Comparison of ENCODE assay signal across 26 cellular contexts in the genomic region with DNA sequence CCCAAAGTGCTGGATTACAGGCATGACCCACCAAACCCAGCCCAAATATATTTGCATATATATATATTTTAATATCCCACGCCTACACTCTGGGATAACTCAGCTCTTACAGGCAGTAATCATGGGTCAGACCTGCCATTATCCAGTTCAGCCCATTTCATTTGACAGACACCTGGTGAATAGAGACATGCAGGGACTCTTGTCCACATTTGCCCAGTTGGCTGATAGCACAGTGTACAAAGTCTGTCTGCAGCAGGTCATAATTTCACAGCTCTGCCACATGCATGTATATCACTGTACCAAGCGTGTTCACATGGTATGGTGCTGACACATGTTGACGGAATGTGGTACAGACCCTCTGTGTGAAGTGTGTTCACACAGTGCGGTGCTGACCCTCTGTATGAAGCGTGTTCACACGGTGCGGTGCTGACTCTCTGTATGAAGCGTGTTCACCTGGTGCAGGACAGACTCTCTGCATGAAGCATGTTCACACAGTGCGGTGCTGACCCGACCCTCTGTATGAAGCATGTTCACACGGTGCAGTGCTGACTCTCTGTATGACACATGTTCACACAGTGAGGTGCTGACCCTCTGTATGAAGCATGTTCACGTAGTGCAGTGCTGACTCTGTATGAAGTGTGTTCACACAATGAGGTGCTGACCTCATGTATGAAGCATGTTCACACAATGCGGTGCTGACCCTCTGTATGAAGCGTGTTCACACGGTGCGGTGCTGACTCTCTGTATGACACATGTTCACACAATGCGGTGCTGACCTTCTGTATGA. TPM values are rescaled to one million over a fixed set of nuclear protein-coding genes. Genes with fewer than 3 reads are reported as not detected.
DNase-seq lines count a peak whose midpoint lies in the region; ATAC-seq, FAIRE-seq and TF ChIP-seq lines count a peak whose summit lies in the region.
"Had no signal": no experiment of that assay in that cellular context is flagged by ENCODE, and none has a peak within 500 bp of the region (broad histone marks: within the 10 kb centered on the region; RNA-seq: fewer than 3 reads in every experiment).

No MANE protein-coding gene starts in this region.

- H3K36me3 Mint-ChIP-seq in osteocyte (ENCODE audit: unreplicated experiment): no peaks in the 10 kb centered on the region
- H3K36me3 Mint-ChIP-seq: T-cell had no signal

- H2AFZ ChIP-seq in OCI-LY1 (ENCODE audit: low read length) (no peak overlapping the region), H1 (ENCODE audit: low read length) (no peak overlapping the region), trophoblast cell (ENCODE audit: insufficient read depth, low read length, poor library complexity) (no peak overlapping the region)

- H3K4me1 Mint-ChIP-seq in osteocyte (ENCODE audit: unreplicated experiment): peaks cover 20% of the 10 kb centered on the region

- H3K56ac ChIP-seq in H1 (replicated peaks; ENCODE audit: insufficient read length, low read depth, low read length): no peak overlapping the region

- no peak overlapping the region for H3K4me3 Mint-ChIP-seq in osteocyte (ENCODE audit: unreplicated experiment)
- H3K4me3 Mint-ChIP-seq: activated naive CD8-positive, alpha-beta T cell treated with anti-CD3 and anti-CD28 coated beads, Interleukin-2, amount 10 ng/mL, durations not matched to agents 7 days and 5 days; stimulated activated naive B cell treated with anti-CD40 and anti-IgM and Interleukin-4, amounts not matched to agents 10 μg/mL and 1 μg/mL and 100 μg/mL, for 72 hours had no signal

- H3K79me1 ChIP-seq in H1 (ENCODE audit: low read depth, low read length) (no peaks in the 10 kb centered on the region), trophoblast cell (ENCODE audit: low read length) (peaks cover 4% of the 10 kb centered on the region)

- no peak for ATAC-seq in HG03025 (IDR thresholded peaks at IDR 0.05; ENCODE audit: low FRiP score, unreplicated experiment)
- ATAC-seq: esophagus mucosa; left lung; Right ventricle myocardium inferior; stimulated activated naive B cell treated with anti-CD40 and anti-IgM and Interleukin-4, amounts not matched to agents 10 μg/mL and 1 μg/mL and 100 μg/mL, for 72 hours; T-cell had no signal

- H4K8ac ChIP-seq in H1 (ENCODE audit: extremely low read depth, insufficient read depth, low read length): no peak overlapping the region; the same call in 1 of the 2 replicates
- H4K8ac ChIP-seq in trophoblast cell (ENCODE audit: low read depth, low read length): no peak overlapping the region

- H3K18ac ChIP-seq in H1 (ENCODE audit: extremely low read depth, low read length) (no peak overlapping the region), trophoblast cell (ENCODE audit: low read length) (no peak overlapping the region)

- H2BK5ac ChIP-seq in H1 (ENCODE audit: low read depth, low read length) (peak overlapping the region; percentile 60; the same call in 1 of the 2 replicates), trophoblast cell (ENCODE audit: low read depth, low read length, poor library complexity) (no peak overlapping the region)

- no peaks in the 10 kb centered on the region for H3F3A ChIP-seq in OCI-LY1 (ENCODE audit: insufficient read depth, low read length)

- no peaks in the 10 kb centered on the region for H3K9me3 Mint-ChIP-seq in osteocyte (ENCODE audit: unreplicated experiment)
- H3K9me3 Mint-ChIP-seq: activated naive CD8-positive, alpha-beta T cell treated with anti-CD3 and anti-CD28 coated beads, Interleukin-2, amount 10 ng/mL, durations not matched to agents 7 days and 5 days had no signal

- H3K27ac ChIP-seq in OCI-LY1 (ENCODE audit: low read depth, low read length, poor library complexity, severe bottlenecking) (peak overlapping the region; percentile 30), H1 (ENCODE audit: low read depth, low read length) (no peak overlapping the region), trophoblast cell (ENCODE audit: low read depth, low read length) (no peak overlapping the region)

- POLR2A ChIA-PET in H1 (lab: Charles Lee; ENCODE audit: partially characterized antibody): interaction anchor here (0.9 to 1.8 kb wide), 2 partner anchors 14 to 17 kb away, joined by 3 to 9 read pairs; no protein-coding TSS in a partner anchor

- H3K4me1 ChIP-seq in OCI-LY1 (ENCODE audit: insufficient read depth, low read length, severe bottlenecking) (peaks cover 38% of the 10 kb centered on the region), H1 (replicated peaks in 1 of 4; ENCODE audit: control insufficient read depth in 3 of 4, insufficient read depth in 4 of 4, low read length in 3 of 4) (peaks cover 4 to 23% (median 14%) of the 10 kb centered on the region in 4 experiments), trophoblast cell (ENCODE audit: control insufficient read depth in 1 of 2, insufficient read depth in 2 of 2, low read length in 2 of 2) (peaks cover 14 to 21% of the 10 kb centered on the region in 2 experiments)

- H3K9me2 ChIP-seq in OCI-LY1 (ENCODE audit: low read depth, low read length): no peaks in the 10 kb centered on the region

- TF ChIP-seq RAD21 in H1 (IDR thresholded peaks at IDR 0.05 in 1 of 2, conservative IDR thresholded peaks at IDR 0.05 in 1 of 2; ENCODE audit: low read depth in 2 of 2, low read length in 2 of 2): no peak

- no peak for FAIRE-seq in H1 (lab: Jason Lieb, UNC)
- FAIRE-seq: A204.1, D721Med, frontal cortex, small intestine had no signal

- H3K4ac ChIP-seq in H1 (replicated peaks; ENCODE audit: insufficient read length, low read depth, low read length) (no peak overlapping the region), trophoblast cell (ENCODE audit: low read depth, low read length) (no peak overlapping the region)

- no peak overlapping the region for H4K5ac ChIP-seq in H1 (ENCODE audit: insufficient read length, low read depth, low read length)

- H4K91ac ChIP-seq in H1 (replicated peaks; ENCODE audit: insufficient read length, low read length) (no peak overlapping the region), trophoblast cell (ENCODE audit: low read depth, low read length) (no peak overlapping the region)

- peak; percentile 53 for DNase-seq in activated CD8-positive, alpha-beta memory T cell treated with anti-CD3 and anti-CD28 coated beads for 24 hours
- no peak for DNase-seq in activated CD8-positive, alpha-beta memory T cell treated with anti-CD3 and anti-CD28 coated beads, Interleukin-2, amount 50 U/mL, for 48 hours
- DNase-seq in H1 (ENCODE audit: low read depth in 1 of 2, low spot score in 2 of 2) (no peak), osteocyte (ENCODE audit: extremely low spot score, unreplicated experiment) (peak; percentile 68), NCI-H187 treated with DMSO at 0.1 percent for 48 hours (lab: John Stamatoyannopoulos, UW) (no peak), trophoblast cell (no peak)
- DNase-seq: activated CD4-positive, alpha-beta T cell treated with anti-CD3 and anti-CD28 coated beads for 4 hours; activated naive CD8-positive, alpha-beta T cell treated with anti-CD3 and anti-CD28 coated beads, Interleukin-2, amount 10 ng/mL, durations not matched to agents 7 days and 5 days; H7; hippocampal formation; left lung; MV-4-11; NCI-H1694; NCI-H2171 treated with DMSO at 0.1 percent for 48 hours; NCI-H524 treated with DMSO at 0.1 percent for 48 hours; small intestine; stimulated activated naive B cell treated with anti-CD40 and anti-IgM and Interleukin-4, amounts not matched to agents 10 μg/mL and 1 μg/mL and 100 μg/mL, for 72 hours; T-cell had no signal

- no peak overlapping the region for H3K27ac Mint-ChIP-seq in osteocyte (ENCODE audit: unreplicated experiment)

- peaks cover 4% of the 10 kb centered on the region; the same call in 1 of the 2 replicates for H3K23me2 ChIP-seq in H1 (ENCODE audit: low read depth, low read length)

- H3K36me3 ChIP-seq in OCI-LY1 (ENCODE audit: insufficient read depth, low read length): no peaks in the 10 kb centered on the region; the same call in 1 of the 2 replicates
- no peaks in the 10 kb centered on the region for H3K36me3 ChIP-seq in H1 (ENCODE audit: control insufficient read depth in 2 of 4, insufficient read depth in 4 of 4, low read length in 3 of 4)
- H3K36me3 ChIP-seq in trophoblast cell (ENCODE audit: control insufficient read depth in 1 of 2, insufficient read depth in 2 of 2, low read length in 2 of 2): no peaks in the 10 kb centered on the region
- H3K36me3 ChIP-seq: left lung, thoracic aorta had no signal

- H3K27me3 ChIP-seq in OCI-LY1 (ENCODE audit: insufficient read depth, low read length): no peaks in the 10 kb centered on the region
- H3K27me3 ChIP-seq in H1 (replicated peaks in 1 of 4; ENCODE audit: control insufficient read depth in 3 of 4, extremely low read depth in 1 of 4, insufficient read depth in 3 of 4, low read length in 3 of 4): no peaks in the 10 kb centered on the region
- H3K27me3 ChIP-seq in trophoblast cell (ENCODE audit: insufficient read depth, low read length): no peaks in the 10 kb centered on the region
- H3K27me3 ChIP-seq: left lung had no signal

- no peak overlapping the region for H2BK20ac ChIP-seq in H1 (ENCODE audit: low read length)

- peak overlapping the region; percentile 94 for H2BK12ac ChIP-seq in H1 (ENCODE audit: low read depth, low read length)
- no peak overlapping the region for H2BK12ac ChIP-seq in trophoblast cell (ENCODE audit: low read length)

- no peak for TF ChIP-seq EP300 in H1 (IDR thresholded peaks at IDR 0.05; ENCODE audit: borderline replicate concordance in 1 of 2, low read depth in 2 of 2, low read length in 2 of 2)

- WGBS in H1 (ENCODE audit: extremely low coverage in 1 of 2, insufficient coverage in 1 of 2, insufficient read length in 1 of 2, insufficient replicate concordance in 2 of 2, low coverage in 1 of 2, low lambda C conversion rate in 2 of 2, missing lambda C conversion rate in 1 of 2), 2 experiments: 94% methylated on average over 17 of the region's 17 CpGs; no CpG with 5 or more reads in 1 of the 2 experiments
- no CpG with 5 or more reads among the region's 17 CpGs for WGBS in trophoblast cell (ENCODE audit: extremely low coverage, insufficient coverage, insufficient read length)

- TF ChIP-seq POLR2A in H1 (IDR thresholded peaks at IDR 0.05; ENCODE audit: control extremely low read depth in 1 of 2, low read depth in 2 of 2, low read length in 2 of 2): no peak

- H3K79me2 ChIP-seq in OCI-LY1 (ENCODE audit: insufficient read depth, low read length) (no peaks in the 10 kb centered on the region), H1 (ENCODE audit: control insufficient read depth in 1 of 2, insufficient read depth in 2 of 2, low read length in 2 of 2) (no peaks in the 10 kb centered on the region), trophoblast cell (ENCODE audit: control insufficient read depth, insufficient read depth, low read length, poor library complexity) (no peaks in the 10 kb centered on the region)

- H4K20me1 ChIP-seq in OCI-LY1 (ENCODE audit: insufficient read depth, low read length) (no peaks in the 10 kb centered on the region), H1 (replicated peaks in 1 of 2; ENCODE audit: control insufficient read depth in 1 of 2, insufficient read depth in 2 of 2, low read length in 2 of 2) (no peaks in the 10 kb centered on the region)

- peak overlapping the region; percentile 63 for H2BK15ac ChIP-seq in H1 (ENCODE audit: low read length)

- H3K4me2 ChIP-seq in OCI-LY1 (ENCODE audit: low read length) (no peak overlapping the region), H1 (ENCODE audit: insufficient read depth in 1 of 2, low read depth in 2 of 2, low read length in 2 of 2) (no peak overlapping the region; a peak in 1 of 4 replicates), trophoblast cell (ENCODE audit: low read length) (no peak overlapping the region)

- CTCF ChIA-PET in H1 (lab: Charles Lee; ENCODE audit: partially characterized antibody): interaction anchor here (1.2 to 7.7 kb wide), 7 partner anchors 52 to 120 kb away, joined by 3 to 129 read pairs (median 6); partner anchors contain the start of genes SERPINB6 and SERPINB9

- no peak overlapping the region for H2BK120ac ChIP-seq in H1 (replicated peaks; ENCODE audit: low read depth, low read length)
- H2BK120ac ChIP-seq in trophoblast cell (ENCODE audit: insufficient read depth, low read length, poor library complexity): no peak overlapping the region

- H3K23ac ChIP-seq in H1 (ENCODE audit: insufficient read length) (no peak overlapping the region), trophoblast cell (ENCODE audit: low read length) (no peak overlapping the region)

- TF ChIP-seq CTCF in OCI-LY1 (IDR thresholded peaks at IDR 0.05; ENCODE audit: low read length) (no peak), H1 (IDR thresholded peaks at IDR 0.05; ENCODE audit: control extremely low read depth in 1 of 3, insufficient read depth in 1 of 3, low read depth in 1 of 3, low read length in 3 of 3) (no peak), osteocyte (IDR thresholded peaks at IDR 0.05) (no peak)

- H3K4me3 ChIP-seq in OCI-LY1 (ENCODE audit: low read depth, low read length, poor library complexity, severe bottlenecking) (no peak overlapping the region), H1 (ENCODE audit: extremely low read depth in 1 of 4, insufficient read depth in 2 of 4, low read depth in 3 of 4, low read length in 4 of 4) (no peak overlapping the region), trophoblast cell (ENCODE audit: low read depth, low read length) (no peak overlapping the region)
- H3K4me3 ChIP-seq: left lung, thoracic aorta had no signal

- H3K9ac ChIP-seq in OCI-LY1 (ENCODE audit: low read length) (no peak overlapping the region), H1 (replicated peaks in 1 of 4; ENCODE audit: extremely low read depth in 1 of 4, low read depth in 3 of 4, low read length in 3 of 4) (no peak overlapping the region; a peak in 1 of 7 replicates), trophoblast cell (ENCODE audit: low read length) (no peak overlapping the region)

- H3K14ac ChIP-seq in H1 (ENCODE audit: insufficient read length) (no peak overlapping the region), trophoblast cell (ENCODE audit: low read length) (no peak overlapping the region)

- no peaks in the 10 kb centered on the region for H3K27me3 Mint-ChIP-seq in osteocyte (ENCODE audit: unreplicated experiment)
- H3K27me3 Mint-ChIP-seq: activated naive CD8-positive, alpha-beta T cell treated with anti-CD3 and anti-CD28 coated beads, Interleukin-2, amount 10 ng/mL, durations not matched to agents 7 days and 5 days; stimulated activated naive B cell treated with anti-CD40 and anti-IgM and Interleukin-4, amounts not matched to agents 10 μg/mL and 1 μg/mL and 100 μg/mL, for 72 hours; T-cell had no signal

- H2AK5ac ChIP-seq in H1 (ENCODE audit: low read depth, low read length) (peak overlapping the region; percentile 84), trophoblast cell (ENCODE audit: low read length) (no peak overlapping the region)

- H3K9me3 ChIP-seq in OCI-LY1 (ENCODE audit: low read length): peaks cover 6% of the 10 kb centered on the region; the same call in 1 of the 2 replicates
- no peaks in the 10 kb centered on the region for H3K9me3 ChIP-seq in H1 (ENCODE audit: insufficient read depth in 2 of 2, low read depth in 1 of 2, low read length in 1 of 2)
- no peaks in the 10 kb centered on the region for H3K9me3 ChIP-seq in trophoblast cell (ENCODE audit: insufficient read depth, low read depth, low read length)
- H3K9me3 ChIP-seq: left lung, thoracic aorta had no signal

- H4K12ac ChIP-seq in trophoblast cell (ENCODE audit: low read depth, low read length): no peak overlapping the region

RNA-seq across cellular contexts. Expression of gene SERPINB1, which starts 10.3 kb away (rescaled TPM):
- 17.3 and 20.0 TPM in 2 replicates for total RNA-seq in H1 (2021; fragmentation: NEBNext Ultra II Directional; extraction: Animal tissue kit (Norgen Biotek cat#: 25700))
- 6.1 and 8.1 TPM in 2 replicates for polyA plus RNA-seq in H1 (2011; rRNA removed)
- polyA plus RNA-seq in H1 (2011; cell fraction: cytosol; rRNA removed): 10.5 TPM
- 6.2 TPM for polyA plus RNA-seq in H1 (2011; cell fraction: nucleus; rRNA removed)
- 10.7 to 16.0 TPM (median 12.9 TPM) in 4 replicates for polyA plus RNA-seq in H1 (2012, experiment 1 of 2)
- 4.4 TPM for polyA plus RNA-seq in H1 (2012, experiment 2 of 2)
- polyA plus RNA-seq in H1 (2013, experiment 1 of 2): 11.4 TPM
- polyA plus RNA-seq in H1 (2013, experiment 2 of 2): 11.6 TPM
- polyA minus RNA-seq in H1 (2011; rRNA and poly(A)+ RNA removed): 6.2 and 8.8 TPM in 2 replicates
- 8.2 TPM for polyA minus RNA-seq in H1 (2011; cell fraction: cytosol; rRNA and poly(A)+ RNA removed)
- 8.8 TPM for polyA minus RNA-seq in H1 (2011; cell fraction: nucleus; rRNA and poly(A)+ RNA removed)
- total RNA-seq in osteocyte: 13.7 and 14.8 TPM in 2 replicates
- polyA plus RNA-seq in trophoblast cell (2013): 17.0 and 17.4 TPM in 2 replicates

RNA-seq across cellular contexts. Expression of gene SERPINB9, which starts 51.2 kb away (rescaled TPM):
- 63.5 and 66.8 TPM in 2 replicates for total RNA-seq in H1 (2021; fragmentation: NEBNext Ultra II Directional; extraction: Animal tissue kit (Norgen Biotek cat#: 25700))
- polyA plus RNA-seq in H1 (2011; rRNA removed): 53.5 and 93.8 TPM in 2 replicates
- polyA plus RNA-seq in H1 (2011; cell fraction: cytosol; rRNA removed): 58.9 TPM
- 23.5 TPM for polyA plus RNA-seq in H1 (2011; cell fraction: nucleus; rRNA removed)
- polyA plus RNA-seq in H1 (2012, experiment 1 of 2): 56.9 to 68.1 TPM (median 58.4 TPM) in 4 replicates
- polyA plus RNA-seq in H1 (2012, experiment 2 of 2): 26.8 TPM
- 31.2 TPM for polyA plus RNA-seq in H1 (2013, experiment 1 of 2)
- polyA plus RNA-seq in H1 (2013, experiment 2 of 2): 29.8 TPM
- polyA minus RNA-seq in H1 (2011; rRNA and poly(A)+ RNA removed): 100 and 149 TPM in 2 replicates
- 53.1 TPM for polyA minus RNA-seq in H1 (2011; cell fraction: cytosol; rRNA and poly(A)+ RNA removed)
- 25.0 TPM for polyA minus RNA-seq in H1 (2011; cell fraction: nucleus; rRNA and poly(A)+ RNA removed)
- total RNA-seq in osteocyte: 0.34 and 0.48 TPM in 2 replicates
- polyA plus RNA-seq in trophoblast cell (2013): 414 and 460 TPM in 2 replicates

Comparison
In these comparisons a context has a peak if more than half of its experiments do, and no peak if none do; other contexts are left out.
1. DNase-seq: peak in activated CD8-positive, alpha-beta memory T cell treated with anti-CD3 and anti-CD28 coated beads for 24 hours (single experiment) and osteocyte (single experiment); none in activated CD8-positive, alpha-beta memory T cell treated with anti-CD3 and anti-CD28 coated beads, Interleukin-2, amount 50 U/mL, for 48 hours (single experiment), H1 (0 of 2), NCI-H187 treated with DMSO at 0.1 percent for 48 hours (single experiment) and trophoblast cell (0 of 2).
2. RNA of gene SERPINB9, which starts 51.2 kb away (total RNA-seq): 63.5 to 66.8 TPM in H1; 0.34 to 0.48 TPM in osteocyte; every median in the first group is over 10 times any median in the second.